In the genomic region with DNA sequence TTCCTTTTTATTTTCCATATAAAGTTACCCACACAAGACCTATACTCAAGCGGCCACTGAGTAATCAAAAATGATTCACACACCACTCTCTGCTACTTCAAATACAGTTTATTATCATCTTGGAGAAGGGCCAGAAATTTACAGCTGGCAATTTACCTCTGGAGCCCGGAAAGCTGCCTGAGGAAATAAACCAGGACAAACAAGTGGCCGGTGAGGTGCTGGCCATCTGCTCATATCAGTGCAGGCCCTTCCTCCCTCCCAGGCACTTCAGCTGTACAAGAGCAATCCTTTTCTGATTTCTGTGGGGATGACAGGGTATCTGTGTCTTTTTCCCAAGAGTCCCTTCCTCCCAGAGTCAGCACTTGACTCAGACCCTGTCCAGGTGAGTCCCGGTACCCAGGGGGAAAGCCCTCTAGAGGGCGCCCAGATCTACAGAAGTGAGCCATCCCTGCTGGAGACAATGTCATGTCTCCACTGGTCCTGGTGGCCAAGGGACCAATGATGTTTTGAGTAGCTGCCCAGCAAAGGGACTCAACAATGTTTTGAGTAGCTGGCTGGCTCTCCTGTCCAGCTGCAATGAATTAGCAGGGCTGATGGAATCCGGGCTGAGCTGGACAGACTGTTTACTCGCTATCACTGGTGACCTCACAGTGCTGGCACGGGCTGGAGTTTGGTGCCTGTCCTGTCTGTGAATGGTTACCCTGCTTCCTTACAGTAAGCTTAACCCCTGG, we compare ENCODE assay signal across 8 cellular contexts. TPM values are rescaled to one million over a fixed set of nuclear protein-coding genes. Genes with fewer than 3 reads are reported as not detected.
A peak's percentile ranks its signal among the peaks of the same experiment; 100 is the strongest.
DNase-seq lines count a peak whose midpoint lies in the region; ATAC-seq and TF ChIP-seq lines count a peak whose summit lies in the region.

No MANE protein-coding gene starts in this region.

- H3K9me3 ChIP-seq in colonic mucosa (no peaks in the 10 kb centered on the region), suprapubic skin (no peaks in the 10 kb centered on the region)

- no peaks in the 10 kb centered on the region for H3K36me3 Mint-ChIP-seq in activated CD4-positive, alpha-beta T cell treated with anti-CD3 and anti-CD28 coated beads for 36 hours (ENCODE audit: low read depth)

- H3K4me3 Mint-ChIP-seq in activated CD4-positive, alpha-beta T cell treated with anti-CD3 and anti-CD28 coated beads for 36 hours: no peak overlapping the region

- POLR2A ChIA-PET in activated CD4-positive, alpha-beta T cell treated with anti-CD3 and anti-CD28 coated beads for 36 hours (lab: Charles Lee): interaction anchor here (0.6 kb wide), 1 partner anchor 1002 kb away, joined by 5 read pairs; no protein-coding TSS in a partner anchor

- intact Hi-C loops in activated CD4-positive, alpha-beta T cell treated with anti-CD3 and anti-CD28 coated beads for 36 hours (cut with DNase I, micrococcal nuclease): loop anchor here in 1 of 2 experiments (1.0 kb wide), 2 partner anchors 25 to 86 kb away; no protein-coding TSS in a partner anchor
- intact Hi-C loops in colonic mucosa (cut with DNase I) (no loop called here), lower leg skin (cut with DNase I; ENCODE audit: low total_unique reads) (no loop called here)

- H3K4me1 ChIP-seq in colonic mucosa (peaks cover 6% of the 10 kb centered on the region), suprapubic skin (peaks cover 13% of the 10 kb centered on the region)

- peak; percentile 37 for TF ChIP-seq CTCF in colonic mucosa (IDR thresholded peaks at IDR 0.05)
- peak in 1 of 3 donors; percentile 26 for TF ChIP-seq CTCF in lower leg skin (IDR thresholded peaks at IDR 0.05)
- TF ChIP-seq CTCF in suprapubic skin (IDR thresholded peaks at IDR 0.05): peak; percentile 20 to 48

- no peaks in the 10 kb centered on the region for H3K9me3 Mint-ChIP-seq in activated CD4-positive, alpha-beta T cell treated with anti-CD3 and anti-CD28 coated beads for 36 hours (ENCODE audit: low read depth)

- 46 to 52% methylated on average over 8 of the region's 8 CpGs for WGBS in lower leg skin, 2 donors
- WGBS in suprapubic skin: 62% methylated on average over 8 of the region's 8 CpGs

- DNase-seq in ACHN (peak; percentile 37), GM19240 (ENCODE audit: insufficient read length, low spot score) (peak; percentile 46), NCI-H2107 (lab: John Stamatoyannopoulos, UW) (peak; percentile 74), colonic mucosa (peak; percentile 84), lower leg skin (ENCODE audit: low spot score in 2 of 2) (peak; percentile 84 to 94), suprapubic skin (ENCODE audit: low spot score in 2 of 2) (peak; percentile 90 to 92)
- DNase-seq in activated CD4-positive, alpha-beta T cell treated with anti-CD3 and anti-CD28 coated beads for 36 hours: peak; percentile 79

- H3K27ac Mint-ChIP-seq in activated CD4-positive, alpha-beta T cell treated with anti-CD3 and anti-CD28 coated beads for 36 hours: no peak overlapping the region

- H3K9ac ChIP-seq in colonic mucosa (ENCODE audit: low read depth in 2 of 2, low read length in 2 of 2): peak overlapping the region in 1 of 2 donors; percentile 14

- H3K4me1 Mint-ChIP-seq in activated CD4-positive, alpha-beta T cell treated with anti-CD3 and anti-CD28 coated beads for 36 hours: no peaks in the 10 kb centered on the region

- H3K36me3 ChIP-seq in colonic mucosa (no peaks in the 10 kb centered on the region), suprapubic skin (peaks cover 26% of the 10 kb centered on the region)

- CTCF ChIA-PET in activated CD4-positive, alpha-beta T cell treated with anti-CD3 and anti-CD28 coated beads for 36 hours (lab: Charles Lee): interaction anchor here (0.6 to 2.3 kb wide), 10 partner anchors 8 to 1727 kb away, joined by 3 to 12 read pairs (median 3); no protein-coding TSS in a partner anchor

- H3K27ac ChIP-seq in colonic mucosa: no peak overlapping the region
- H3K27ac ChIP-seq in suprapubic skin: no peak overlapping the region

- H3K4me3 ChIP-seq in colonic mucosa: no peak overlapping the region
- H3K4me3 ChIP-seq in lower leg skin (ENCODE audit: low read depth, poor library complexity, severe bottlenecking): no peak overlapping the region
- H3K4me3 ChIP-seq in suprapubic skin: no peak overlapping the region

- TF ChIP-seq EP300 in suprapubic skin (IDR thresholded peaks at IDR 0.05): no peak

- in situ Hi-C loops in ACHN (cut with HindIII; ENCODE audit: low pct_ligation_motif_present, low pct_unique_long_range_greater_than_20kb, low sequenced_read_pairs): no loop called here

- peaks cover 1% of the 10 kb centered on the region for H3K27me3 Mint-ChIP-seq in activated CD4-positive, alpha-beta T cell treated with anti-CD3 and anti-CD28 coated beads for 36 hours

- no peaks in the 10 kb centered on the region for H3K27me3 ChIP-seq in colonic mucosa
- H3K27me3 ChIP-seq in suprapubic skin: no peaks in the 10 kb centered on the region

- TF ChIP-seq POLR2A in lower leg skin (IDR thresholded peaks at IDR 0.05) (no peak), suprapubic skin (IDR thresholded peaks at IDR 0.05) (no peak)

- peak; percentile 73 for ATAC-seq in activated CD4-positive, alpha-beta T cell treated with anti-CD3 and anti-CD28 coated beads for 36 hours
- no peak for ATAC-seq in HG03139 (IDR thresholded peaks at IDR 0.05; ENCODE audit: unreplicated experiment)

RNA-seq across cellular contexts. Expression of a gene that starts 23.6 kb away (rescaled TPM):
- total RNA-seq in activated CD4-positive, alpha-beta T cell treated with anti-CD3 and anti-CD28 coated beads for 36 hours: 1 to 10 TPM; 5.1 TPM
- total RNA-seq in colonic mucosa (10 to 100 TPM; 24.8 to 39.4 TPM), lower leg skin (10 to 100 TPM; 56.0 to 98.3 (median 78.4) TPM), suprapubic skin (10 to 100 TPM; 43.6 to 77.2 (median 68.4) TPM)

RNA-seq across cellular contexts. Expression of a gene that starts 57.4 kb away (rescaled TPM):
- not detected for total RNA-seq in activated CD4-positive, alpha-beta T cell treated with anti-CD3 and anti-CD28 coated beads for 36 hours
- total RNA-seq in colonic mucosa: under 1 TPM in 1 of 2 donors, not detected in 1; 0.21 TPM
- total RNA-seq in lower leg skin: 10 to 100 TPM; 20.8 to 48.5 (median 36.2) TPM
- total RNA-seq in suprapubic skin: 10 to 100 TPM; 14.4 to 46.8 (median 22.8) TPM

Comparison
In these comparisons a context has a peak if more than half of its experiments do, and no peak if none do; other contexts are left out.
1. DNase-seq: peak in every context shown above with its lines; median percentile 91 in suprapubic skin; 89 in lower leg skin; 84 in colonic mucosa; 79 in activated CD4-positive, alpha-beta T cell treated with anti-CD3 and anti-CD28 coated beads for 36 hours; 74 in NCI-H2107; 46 in GM19240; 37 in ACHN.
2. RNA of a gene that starts 23.6 kb away (total RNA-seq): 56.0 to 98.3 TPM in lower leg skin, 43.6 to 77.2 TPM in suprapubic skin and 24.8 to 39.4 TPM in colonic mucosa; 5.1 TPM in activated CD4-positive, alpha-beta T cell treated with anti-CD3 and anti-CD28 coated beads for 36 hours; every median in the first group is over 4 times any median in the second.
3. RNA of a gene that starts 57.4 kb away (total RNA-seq): 20.8 to 48.5 TPM in lower leg skin and 14.4 to 46.8 TPM in suprapubic skin; 0.21 TPM in colonic mucosa and not detected in activated CD4-positive, alpha-beta T cell treated with anti-CD3 and anti-CD28 coated beads for 36 hours; every median in the first group is over 10 times any median in the second.